16 cellular contexts compared by ENCODE assay signal in genomic region chr13:77290342-77290741, GRCh38. TPM values are rescaled to one million over a fixed set of nuclear protein-coding genes. Genes with fewer than 3 reads are reported as not detected.
DNase-seq lines count a peak whose midpoint lies in the region; ATAC-seq, FAIRE-seq and TF ChIP-seq lines count a peak whose summit lies in the region.
"Had no signal": no experiment of that assay in that cellular context is flagged by ENCODE, and none has a peak within 500 bp of the region (broad histone marks: within the 10 kb centered on the region; RNA-seq: fewer than 3 reads in every experiment).

No MANE protein-coding gene starts in this region.

- H3K9ac ChIP-seq in smooth muscle cell (ENCODE audit: low read depth), result no peak overlapping the region
- H3K9ac ChIP-seq: KMS-11 had no signal

- H3K4me3 Mint-ChIP-seq in activated T-cell treated with anti-CD3 and anti-CD28 coated beads, Interleukin-2, amount 50 U/mL, for 72 hours, result peak overlapping the region; percentile 55 to 65
- H3K4me3 Mint-ChIP-seq in activated naive CD8-positive, alpha-beta T cell, result peak overlapping the region; percentile 47
- H3K4me3 Mint-ChIP-seq in effector memory CD8-positive, alpha-beta T cell, result no peak overlapping the region
- H3K4me3 Mint-ChIP-seq: HFFc6 had no signal

- FAIRE-seq in GM18507 (lab: Jason Lieb, UNC), result peak; percentile 12
- FAIRE-seq: GM12878 had no signal

- H4K20me1 ChIP-seq in smooth muscle cell (ENCODE audit: low read depth), result peaks cover 3% of the 10 kb centered on the region

- intact Hi-C loops in left lung (cut with DNase I), result no loop called here

- 95% methylated on average over 2 of the region's 2 CpGs for WGBS in smooth muscle cell (ENCODE audit: low lambda C conversion rate)

- peaks cover 0 to 3% of the 10 kb centered on the region in 2 donors for H3K9me3 Mint-ChIP-seq in activated T-cell treated with anti-CD3 and anti-CD28 coated beads, Interleukin-2, amount 50 U/mL, for 72 hours
- H3K9me3 Mint-ChIP-seq in activated naive CD8-positive, alpha-beta T cell (ENCODE audit: low read depth), result no peaks in the 10 kb centered on the region
- no peaks in the 10 kb centered on the region for H3K9me3 Mint-ChIP-seq in effector memory CD8-positive, alpha-beta T cell
- H3K9me3 Mint-ChIP-seq: HFFc6 had no signal

- TF ChIP-seq CTCF in smooth muscle cell (IDR thresholded peaks at IDR 0.05; ENCODE audit: borderline replicate concordance, insufficient read depth, poor library complexity, severe bottlenecking), result no peak
- no peak for TF ChIP-seq CTCF in left lung (IDR thresholded peaks at IDR 0.05)

- H3K4me2 ChIP-seq in smooth muscle cell, result no peak overlapping the region
- H3K4me2 ChIP-seq: PC-9 had no signal

- H3F3A ChIP-seq in smooth muscle cell (ENCODE audit: low read depth), result no peaks in the 10 kb centered on the region

- H3K4me1 Mint-ChIP-seq in activated T-cell treated with anti-CD3 and anti-CD28 coated beads, Interleukin-2, amount 50 U/mL, for 72 hours (ENCODE audit: low read depth), result peaks cover 50% of the 10 kb centered on the region
- peaks cover 43% of the 10 kb centered on the region for H3K4me1 Mint-ChIP-seq in activated naive CD8-positive, alpha-beta T cell (ENCODE audit: low read depth)
- H3K4me1 Mint-ChIP-seq in effector memory CD8-positive, alpha-beta T cell (ENCODE audit: low read depth in 2 of 2), result peaks cover 9 to 36% of the 10 kb centered on the region in 2 donors

- H3K4me1 ChIP-seq in smooth muscle cell (ENCODE audit: low read depth), result no peaks in the 10 kb centered on the region
- peaks cover 0 to 4% of the 10 kb centered on the region in 2 donors for H3K4me1 ChIP-seq in left lung

- H3K27me3 Mint-ChIP-seq in activated T-cell treated with anti-CD3 and anti-CD28 coated beads, Interleukin-2, amount 50 U/mL, for 72 hours (ENCODE audit: low read depth), result no peaks in the 10 kb centered on the region
- no peaks in the 10 kb centered on the region for H3K27me3 Mint-ChIP-seq in activated naive CD8-positive, alpha-beta T cell
- H3K27me3 Mint-ChIP-seq in effector memory CD8-positive, alpha-beta T cell, result no peaks in the 10 kb centered on the region

- H3K27ac Mint-ChIP-seq in activated T-cell treated with anti-CD3 and anti-CD28 coated beads, Interleukin-2, amount 50 U/mL, for 72 hours, result no peak overlapping the region
- peak overlapping the region; percentile 86 for H3K27ac Mint-ChIP-seq in activated naive CD8-positive, alpha-beta T cell
- peak overlapping the region in 1 of 2 donors; percentile 52 for H3K27ac Mint-ChIP-seq in effector memory CD8-positive, alpha-beta T cell
- H3K27ac Mint-ChIP-seq: HFFc6 had no signal

- DNase-seq in activated T-cell treated with anti-CD3 and anti-CD28 coated beads, Interleukin-2, amount 50 U/mL, for 72 hours, result no peak
- DNase-seq in activated T-cell treated with anti-CD3 and anti-CD28 coated beads, Interleukin-2, amount 50 U/mL, for 1 hour, result no peak
- DNase-seq in GM18507 (ENCODE audit: extremely low spot score, insufficient read length, low read depth) (no peak), smooth muscle cell (lab: John Stamatoyannopoulos, UW; ENCODE audit: unreplicated experiment) (no peak), HT-29 (ENCODE audit: low spot score) (no peak), left lung (no peak)
- no peak for DNase-seq in effector memory CD8-positive, alpha-beta T cell
- DNase-seq: HFFc6, MG63, NCI-H1092 treated with DMSO at 0.1 percent for 48 hours, NCI-H1694, NCI-H446, PC-9 had no signal

- no peak for ATAC-seq in activated T-cell treated with anti-CD3 and anti-CD28 coated beads, Interleukin-2, amount 50 U/mL, for 72 hours (replicated peaks in 1 of 2)
- no peak for ATAC-seq in effector memory CD8-positive, alpha-beta T cell (replicated peaks)
- no peak for ATAC-seq in left lung

- no peak overlapping the region for H2AFZ ChIP-seq in smooth muscle cell (ENCODE audit: low read depth)
- H2AFZ ChIP-seq: PC-9 had no signal

- H3K36me3 ChIP-seq in smooth muscle cell (ENCODE audit: low read depth), result no peaks in the 10 kb centered on the region
- H3K36me3 ChIP-seq in left lung, result peaks cover 0 to 56% of the 10 kb centered on the region in 2 donors

- H3K4me3 ChIP-seq in smooth muscle cell, result no peak overlapping the region
- no peak overlapping the region for H3K4me3 ChIP-seq in left lung
- H3K4me3 ChIP-seq: GM12878, MG63, PC-9 had no signal

- H3K27ac ChIP-seq in smooth muscle cell (ENCODE audit: low read depth) (peak overlapping the region; percentile 61), left lung (no peak overlapping the region)
- H3K27ac ChIP-seq: KMS-11, PC-9 had no signal

- peaks cover 15 to 48% of the 10 kb centered on the region in 2 donors for H3K36me3 Mint-ChIP-seq in activated T-cell treated with anti-CD3 and anti-CD28 coated beads, Interleukin-2, amount 50 U/mL, for 72 hours (ENCODE audit: insufficient read depth in 2 of 2)
- peaks cover 42% of the 10 kb centered on the region for H3K36me3 Mint-ChIP-seq in activated naive CD8-positive, alpha-beta T cell
- H3K36me3 Mint-ChIP-seq in effector memory CD8-positive, alpha-beta T cell (ENCODE audit: insufficient read depth), result peaks cover 44% of the 10 kb centered on the region

- H3K79me2 ChIP-seq in smooth muscle cell (ENCODE audit: low read depth), result peaks cover 7% of the 10 kb centered on the region

- H3K9me3 ChIP-seq in smooth muscle cell (replicated peaks; ENCODE audit: low read depth) (no peaks in the 10 kb centered on the region), left lung (no peaks in the 10 kb centered on the region)

- H3K27me3 ChIP-seq in smooth muscle cell (ENCODE audit: low read depth), result no peaks in the 10 kb centered on the region
- H3K27me3 ChIP-seq in left lung, result no peaks in the 10 kb centered on the region
- H3K27me3 ChIP-seq: MG63 had no signal

RNA-seq across cellular contexts. Expression of gene MYCBP2, which starts 36.6 kb away (rescaled TPM):
- total RNA-seq in activated T-cell treated with anti-CD3 and anti-CD28 coated beads, Interleukin-2, amount 50 U/mL, for 72 hours, result 10 to 100 TPM; 86.6 to 88.0 TPM
- total RNA-seq in smooth muscle cell, result 61.0 and 62.0 TPM in 2 replicates
- polyA plus RNA-seq in smooth muscle cell, result 20.1 and 33.6 TPM in 2 replicates
- 54.9 and 60.3 TPM in 2 replicates for total RNA-seq in HT-29 (2014; rRNA removed; shearing (Covaris generic))
- total RNA-seq in left lung, result 100 to 1,000 TPM in 1 of 2 donors, 10 to 100 TPM in 1; 72.9 to 105 TPM

Comparison
In these comparisons a context has a peak if more than half of its experiments do, and no peak if none do; other contexts are left out.
1. H3K4me3 Mint-ChIP-seq: peak in activated T-cell treated with anti-CD3 and anti-CD28 coated beads, Interleukin-2, amount 50 U/mL, for 72 hours (2 of 2) and activated naive CD8-positive, alpha-beta T cell (single experiment); none in effector memory CD8-positive, alpha-beta T cell (0 of 2).